25 cellular contexts compared by ENCODE assay signal in the genomic region with DNA sequence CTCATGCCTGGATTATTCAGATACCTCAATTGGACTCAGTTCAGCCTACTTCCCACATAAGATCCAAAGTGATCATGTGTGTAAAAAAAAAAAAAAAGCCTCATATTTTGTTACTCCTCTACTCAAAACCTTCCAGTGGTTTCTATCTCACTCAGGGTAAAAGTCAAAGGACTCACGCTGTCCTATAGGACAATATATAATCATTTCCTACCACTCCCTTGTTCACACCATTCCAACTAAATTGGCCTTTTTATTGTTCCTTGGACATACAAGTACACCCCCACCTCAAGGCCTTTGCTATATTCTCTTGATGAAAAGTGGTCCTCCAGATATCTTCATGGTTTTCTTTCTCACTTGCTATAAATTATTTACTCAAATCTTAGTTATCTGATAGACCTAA.
"Had no signal": no experiment of that assay in that cellular context is flagged by ENCODE, and none has a peak within 500 bp of the region (broad histone marks: within the 10 kb centered on the region; RNA-seq: fewer than 3 reads in every experiment).

No MANE protein-coding gene starts in this region.

- H3K4me1 ChIP-seq: left ventricle myocardium inferior, prostate gland, sigmoid colon, spleen, suprapubic skin, tibial artery, upper lobe of right lung had no signal

- H3K9me3 Mint-ChIP-seq: immature natural killer cell; natural killer cell treated with Interleukin-12 subunit alpha and Interleukin-12 subunit beta and Interleukin-15 and Interleukin-18, amount 100 ng/mL, for 72 hours; stimulated activated effector memory CD8-positive, alpha-beta T cell treated with anti-CD3 and anti-CD28 coated beads, Interleukin-12 subunit alpha, Interleukin-12 subunit beta, amount 100 ng/mL, for 72 hours; stimulated activated naive CD8-positive, alpha-beta T cell treated with anti-CD3 and anti-CD28 coated beads, Interleukin-15, Interleukin-2, amounts not matched to agents 100 ng/mL and 50 ng/mL, for 24 hours had no signal

- ATAC-seq: naive thymus-derived CD4-positive, alpha-beta T cell; natural killer cell treated with Interleukin-12 subunit alpha and Interleukin-12 subunit beta and Interleukin-15 and Interleukin-18, amount 100 ng/mL, for 72 hours; right cardiac atrium; stimulated activated effector memory CD8-positive, alpha-beta T cell treated with anti-CD3 and anti-CD28 coated beads, Interleukin-12 subunit alpha, Interleukin-12 subunit beta, amount 100 ng/mL, for 72 hours; upper lobe of right lung had no signal

- H3K4me3 ChIP-seq: left ventricle myocardium inferior, lung, ovary, prostate gland, sigmoid colon, spleen, suprapubic skin, thoracic aorta, tibial artery, upper lobe of right lung had no signal

- FAIRE-seq: islet of Langerhans, kidney, small intestine had no signal

- H3K9me3 ChIP-seq: left ventricle myocardium inferior, ovary, prostate gland, sigmoid colon, spleen, suprapubic skin, thoracic aorta, tibial artery, upper lobe of right lung had no signal

- H3K27me3 Mint-ChIP-seq: naive thymus-derived CD4-positive, alpha-beta T cell; natural killer cell treated with Interleukin-12 subunit alpha and Interleukin-12 subunit beta and Interleukin-15 and Interleukin-18, amount 100 ng/mL, for 72 hours; stimulated activated naive CD8-positive, alpha-beta T cell treated with anti-CD3 and anti-CD28 coated beads, Interleukin-15, Interleukin-2, amounts not matched to agents 100 ng/mL and 50 ng/mL, for 24 hours had no signal

- DNase-seq: immature natural killer cell; kidney; left ventricle myocardium inferior; mesendoderm; naive thymus-derived CD4-positive, alpha-beta T cell; ovary; retina; right cardiac atrium; sigmoid colon; small intestine; spleen; stimulated activated CD4-positive, alpha-beta T cell treated with anti-CD3 and anti-CD28 coated beads, Interleukin-4, amount 100 ng/mL, for 24 hours; stimulated activated naive CD4-positive, alpha-beta T cell; tibial artery; trophoblast cell; upper lobe of right lung had no signal

- H3K36me3 ChIP-seq: ovary, prostate gland, thoracic aorta had no signal

- H3K4me3 Mint-ChIP-seq: immature natural killer cell; mesothelial cell of epicardium; naive thymus-derived CD4-positive, alpha-beta T cell; natural killer cell treated with Interleukin-12 subunit alpha and Interleukin-12 subunit beta and Interleukin-15 and Interleukin-18, amount 100 ng/mL, for 72 hours; stimulated activated effector memory CD8-positive, alpha-beta T cell treated with anti-CD3 and anti-CD28 coated beads, Interleukin-12 subunit alpha, Interleukin-12 subunit beta, amount 100 ng/mL, for 72 hours; stimulated activated naive CD8-positive, alpha-beta T cell treated with anti-CD3 and anti-CD28 coated beads, Interleukin-15, Interleukin-2, amounts not matched to agents 100 ng/mL and 50 ng/mL, for 24 hours had no signal

- H3K4me1 Mint-ChIP-seq: immature natural killer cell; mesothelial cell of epicardium; stimulated activated effector memory CD8-positive, alpha-beta T cell treated with anti-CD3 and anti-CD28 coated beads, Interleukin-12 subunit alpha, Interleukin-12 subunit beta, amount 100 ng/mL, for 72 hours had no signal

- H3K27ac ChIP-seq: left ventricle myocardium inferior, ovary, prostate gland, sigmoid colon, spleen, suprapubic skin, thoracic aorta, tibial artery, upper lobe of right lung had no signal

- H3K27me3 ChIP-seq: ovary, sigmoid colon, spleen, suprapubic skin, tibial artery, upper lobe of right lung had no signal
